In the genomic region with DNA sequence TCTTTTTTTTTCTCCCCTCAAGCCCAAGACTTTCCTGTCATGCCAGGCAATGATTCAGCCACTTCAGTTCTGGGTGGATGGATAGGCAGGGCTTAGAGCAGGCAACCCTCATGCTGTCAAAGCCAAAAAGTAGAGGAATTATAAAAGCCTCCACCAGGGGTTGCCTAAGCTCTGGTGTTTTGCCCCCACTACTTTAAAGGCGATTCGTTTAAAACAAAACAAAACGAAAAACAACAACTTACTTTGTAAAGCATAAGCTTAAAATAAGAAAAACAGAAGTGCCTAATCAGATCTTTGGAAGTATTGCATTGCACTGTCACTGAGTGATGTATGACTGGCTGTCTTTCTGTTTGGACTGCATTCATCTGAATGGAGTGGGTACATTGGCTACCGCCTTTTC, we compare ENCODE assay signal across 12 cellular contexts. TPM values are rescaled to one million over a fixed set of nuclear protein-coding genes. Genes with fewer than 3 reads are reported as not detected.
DNase-seq lines count a peak whose midpoint lies in the region; FAIRE-seq and TF ChIP-seq lines count a peak whose summit lies in the region.
"Had no signal": no experiment of that assay in that cellular context is flagged by ENCODE, and none has a peak within 500 bp of the region (broad histone marks: within the 10 kb centered on the region; RNA-seq: fewer than 3 reads in every experiment).

No MANE protein-coding gene starts in this region.

- H3K9me2 ChIP-seq in hepatocyte (replicated peaks; ENCODE audit: insufficient read depth): no peaks in the 10 kb centered on the region

- peaks cover 2% of the 10 kb centered on the region for H3K27me3 Mint-ChIP-seq in activated CD4-positive, alpha-beta memory T cell treated with anti-CD3 and anti-CD28 coated beads, Interleukin-2, amount 10 ng/mL, durations not matched to agents 7 days and 5 days
- H3K27me3 Mint-ChIP-seq: activated CD8-positive, alpha-beta memory T cell treated with anti-CD3 and anti-CD28 coated beads, Interleukin-2, amount 10 ng/mL, durations not matched to agents 7 days and 5 days had no signal

- no peaks in the 10 kb centered on the region for H4K20me1 ChIP-seq in hepatocyte (ENCODE audit: insufficient read depth, poor library complexity, severe bottlenecking)

- POLR2A ChIA-PET in activated CD4-positive, alpha-beta memory T cell treated with anti-CD3 and anti-CD28 coated beads, Interleukin-2, amount 10 ng/mL, durations not matched to agents 7 days and 5 days (lab: Charles Lee): interaction anchor here (0.9 kb wide), 1 partner anchor 14 kb away, joined by 3 read pairs; no protein-coding TSS in a partner anchor

- no peak overlapping the region for H3K4me3 Mint-ChIP-seq in activated CD4-positive, alpha-beta memory T cell treated with anti-CD3 and anti-CD28 coated beads, Interleukin-2, amount 10 ng/mL, durations not matched to agents 7 days and 5 days
- H3K4me3 Mint-ChIP-seq: activated CD8-positive, alpha-beta memory T cell treated with anti-CD3 and anti-CD28 coated beads, Interleukin-2, amount 10 ng/mL, durations not matched to agents 7 days and 5 days had no signal

- peaks cover 3% of the 10 kb centered on the region for H3K4me1 ChIP-seq in BE2C
- no peaks in the 10 kb centered on the region for H3K4me1 ChIP-seq in hepatocyte (ENCODE audit: insufficient read depth)

- H3K4me1 Mint-ChIP-seq in activated CD4-positive, alpha-beta memory T cell treated with anti-CD3 and anti-CD28 coated beads, Interleukin-2, amount 10 ng/mL, durations not matched to agents 7 days and 5 days: peaks cover 34% of the 10 kb centered on the region

- H3K4me2 ChIP-seq in hepatocyte: no peak overlapping the region

- H3K79me2 ChIP-seq in hepatocyte: no peaks in the 10 kb centered on the region

- DNase-seq in BE2C (no peak), GM19239 (ENCODE audit: insufficient read length, low spot score) (no peak), SK-MEL-5 (ENCODE audit: low read depth, low spot score) (peak; percentile 22), hepatocyte (ENCODE audit: low spot score) (no peak), germinal center (ENCODE audit: low spot score) (no peak), SK-N-DZ (ENCODE audit: low spot score) (no peak)
- no peak for DNase-seq in activated CD4-positive, alpha-beta memory T cell treated with anti-CD3 and anti-CD28 coated beads, Interleukin-2, amount 10 ng/mL, durations not matched to agents 7 days and 5 days
- no peak for DNase-seq in effector CD8-positive, alpha-beta T cell (lab: John Stamatoyannopoulos, UW)
- DNase-seq: activated CD8-positive, alpha-beta memory T cell treated with anti-CD3 and anti-CD28 coated beads, Interleukin-2, amount 10 ng/mL, durations not matched to agents 7 days and 5 days; GDM1; Peyer's patch had no signal

- H3K27ac Mint-ChIP-seq in activated CD4-positive, alpha-beta memory T cell treated with anti-CD3 and anti-CD28 coated beads, Interleukin-2, amount 10 ng/mL, durations not matched to agents 7 days and 5 days: no peak overlapping the region
- H3K27ac Mint-ChIP-seq: activated CD8-positive, alpha-beta memory T cell treated with anti-CD3 and anti-CD28 coated beads, Interleukin-2, amount 10 ng/mL, durations not matched to agents 7 days and 5 days had no signal

- no peak overlapping the region for H3K4me3 ChIP-seq in BE2C (ENCODE audit: low read depth, low read length)
- no peak overlapping the region for H3K4me3 ChIP-seq in hepatocyte
- H3K4me3 ChIP-seq: Peyer's patch, right atrium auricular region had no signal

- TF ChIP-seq CTCF in BE2C (IDR thresholded peaks at IDR 0.05; ENCODE audit: low read depth, low read length) (peak; percentile 34), hepatocyte (IDR thresholded peaks at IDR 0.05; ENCODE audit: poor library complexity) (peak; percentile 13)

- no peaks in the 10 kb centered on the region for H3K36me3 ChIP-seq in BE2C
- no peaks in the 10 kb centered on the region for H3K36me3 ChIP-seq in hepatocyte (replicated peaks; ENCODE audit: insufficient read depth, low read depth)
- H3K36me3 ChIP-seq: Peyer's patch, right atrium auricular region had no signal

- in situ Hi-C loops in SK-MEL-5 (cut with HindIII; ENCODE audit: low pct_unique_long_range_greater_than_20kb, low sequenced_read_pairs): no loop called here

- H2AFZ ChIP-seq in hepatocyte: no peak overlapping the region

- H3K9me3 Mint-ChIP-seq in activated CD4-positive, alpha-beta memory T cell treated with anti-CD3 and anti-CD28 coated beads, Interleukin-2, amount 10 ng/mL, durations not matched to agents 7 days and 5 days: no peaks in the 10 kb centered on the region

- CTCF ChIA-PET in activated CD4-positive, alpha-beta memory T cell treated with anti-CD3 and anti-CD28 coated beads, Interleukin-2, amount 10 ng/mL, durations not matched to agents 7 days and 5 days (lab: Charles Lee): interaction anchor here (0.8 to 4.1 kb wide), 4 partner anchors 11 to 428 kb away, joined by 3 to 33 read pairs (median 4); a partner anchor contains a TSS

- H3K27ac ChIP-seq in hepatocyte: peak overlapping the region; percentile 65
- H3K27ac ChIP-seq: Peyer's patch, right atrium auricular region had no signal

- H3K9me3 ChIP-seq in BE2C: no peaks in the 10 kb centered on the region
- H3K9me3 ChIP-seq in hepatocyte (ENCODE audit: low read depth): no peaks in the 10 kb centered on the region
- H3K9me3 ChIP-seq: Peyer's patch, right atrium auricular region had no signal

- 38% methylated on average over 4 of the region's 4 CpGs for WGBS in hepatocyte (ENCODE audit: low lambda C conversion rate, missing lambda C conversion rate)

- FAIRE-seq in GM19239 (lab: Jason Lieb, UNC): peak; percentile 80

- no peaks in the 10 kb centered on the region for H3K36me3 Mint-ChIP-seq in activated CD4-positive, alpha-beta memory T cell treated with anti-CD3 and anti-CD28 coated beads, Interleukin-2, amount 10 ng/mL, durations not matched to agents 7 days and 5 days (ENCODE audit: low read depth)
- H3K36me3 Mint-ChIP-seq: activated CD8-positive, alpha-beta memory T cell treated with anti-CD3 and anti-CD28 coated beads, Interleukin-2, amount 10 ng/mL, durations not matched to agents 7 days and 5 days had no signal

- H3K27me3 ChIP-seq in BE2C (no peaks in the 10 kb centered on the region), hepatocyte (no peaks in the 10 kb centered on the region)
- H3K27me3 ChIP-seq: Peyer's patch, right atrium auricular region had no signal

RNA-seq across cellular contexts. Expression of a gene that starts 5.3 kb away (rescaled TPM):
- polyA plus RNA-seq in BE2C (2012; ENCODE audit: insufficient read depth, insufficient read length, low read depth): 213 TPM
- total RNA-seq in SK-MEL-5 (2014; rRNA removed; shearing (Covaris generic)): 31.6 and 36.8 TPM in 2 replicates
- 50.3 and 60.6 TPM in 2 replicates for polyA plus RNA-seq in SK-MEL-5 (2015; cell fraction: cytosol; rRNA removed)
- 79.7 and 86.3 TPM in 2 replicates for polyA plus RNA-seq in SK-MEL-5 (2015; cell fraction: nucleus; rRNA removed)
- total RNA-seq in hepatocyte: 25.4 and 30.6 TPM in 2 replicates
- 33.7 and 42.7 TPM in 2 replicates for polyA plus RNA-seq in hepatocyte
- 100 to 1,000 TPM; 114 to 116 TPM for total RNA-seq in activated CD4-positive, alpha-beta memory T cell treated with anti-CD3 and anti-CD28 coated beads, Interleukin-2, amount 10 ng/mL, durations not matched to agents 7 days and 5 days
- polyA plus RNA-seq in SK-N-DZ (2014; cell fraction: cytosol; rRNA removed): 23.2 and 36.2 TPM in 2 replicates
- 16.2 and 23.6 TPM in 2 replicates for polyA plus RNA-seq in SK-N-DZ (2014; cell fraction: nucleus; rRNA removed)

RNA-seq across cellular contexts. Expression of a gene that starts 30.4 kb away (rescaled TPM):
- 53.4 TPM for polyA plus RNA-seq in BE2C (2012; ENCODE audit: insufficient read depth, insufficient read length, low read depth)
- 19.4 and 20.9 TPM in 2 replicates for total RNA-seq in SK-MEL-5 (2014; rRNA removed; shearing (Covaris generic))
- polyA plus RNA-seq in SK-MEL-5 (2015; cell fraction: cytosol; rRNA removed): 14.4 and 16.8 TPM in 2 replicates
- polyA plus RNA-seq in SK-MEL-5 (2015; cell fraction: nucleus; rRNA removed): 12.5 and 27.7 TPM in 2 replicates
- total RNA-seq in hepatocyte: 13.4 and 19.6 TPM in 2 replicates
- polyA plus RNA-seq in hepatocyte: 9.1 and 14.6 TPM in 2 replicates
- 10 to 100 TPM; 31.8 to 36.4 TPM for total RNA-seq in activated CD4-positive, alpha-beta memory T cell treated with anti-CD3 and anti-CD28 coated beads, Interleukin-2, amount 10 ng/mL, durations not matched to agents 7 days and 5 days
- 13.3 and 14.2 TPM in 2 replicates for polyA plus RNA-seq in SK-N-DZ (2014; cell fraction: cytosol; rRNA removed)
- 9.8 and 14.6 TPM in 2 replicates for polyA plus RNA-seq in SK-N-DZ (2014; cell fraction: nucleus; rRNA removed)

RNA-seq across cellular contexts. Expression of a gene that starts 39.3 kb away (rescaled TPM):
- polyA plus RNA-seq in BE2C (2012; ENCODE audit: insufficient read depth, insufficient read length, low read depth): not detected
- total RNA-seq in SK-MEL-5 (2014; rRNA removed; shearing (Covaris generic)): not detected in 2 replicates
- polyA plus RNA-seq in SK-MEL-5 (2015; cell fraction: cytosol; rRNA removed): not detected in 2 replicates
- not detected in 2 replicates for polyA plus RNA-seq in SK-MEL-5 (2015; cell fraction: nucleus; rRNA removed)
- not detected in 2 replicates for total RNA-seq in hepatocyte
- not detected in 2 replicates for polyA plus RNA-seq in hepatocyte
- total RNA-seq in activated CD4-positive, alpha-beta memory T cell treated with anti-CD3 and anti-CD28 coated beads, Interleukin-2, amount 10 ng/mL, durations not matched to agents 7 days and 5 days: not detected
- not detected in 2 replicates for polyA plus RNA-seq in SK-N-DZ (2014; cell fraction: cytosol; rRNA removed)
- not detected in 2 replicates for polyA plus RNA-seq in SK-N-DZ (2014; cell fraction: nucleus; rRNA removed)
- total RNA-seq: Peyer's patch, right atrium auricular region had no signal
